ENCODE assay signal across 25 cellular contexts in genomic region chr10:110753462-110753861, GRCh38.
DNase-seq lines count a peak whose midpoint lies in the region; ATAC-seq, FAIRE-seq and TF ChIP-seq lines count a peak whose summit lies in the region.
"Had no signal": no experiment of that assay in that cellular context is flagged by ENCODE, and none has a peak within 500 bp of the region (broad histone marks: within the 10 kb centered on the region; RNA-seq: fewer than 3 reads in every experiment).

No MANE protein-coding gene starts in this region.

- H4K5ac ChIP-seq in H1 (ENCODE audit: insufficient read length, low read depth, low read length), result no peak overlapping the region

- H2AFZ ChIP-seq in H1 (ENCODE audit: low read length), result no peak overlapping the region

- FAIRE-seq in H1 (lab: Jason Lieb, UNC) (no peak), kidney (lab: Jason Lieb, UNC) (no peak)

- H3K4me2 ChIP-seq in H1 (ENCODE audit: insufficient read depth in 1 of 2, low read depth in 2 of 2, low read length in 2 of 2), result no peak overlapping the region

- no peak overlapping the region for H3K4me3 Mint-ChIP-seq in activated CD8-positive, alpha-beta T cell treated with anti-CD3 and anti-CD28 coated beads for 36 hours
- H3K4me3 Mint-ChIP-seq in activated CD8-positive, alpha-beta T cell treated with anti-CD3 and anti-CD28 coated beads, Interleukin-2, amount 10 ng/mL, durations not matched to agents 7 days and 5 days, result no peak overlapping the region
- H3K4me3 Mint-ChIP-seq in stimulated activated naive CD8-positive, alpha-beta T cell treated with anti-CD3 and anti-CD28 coated beads, Interleukin-15, Interleukin-2, amounts not matched to agents 100 ng/mL and 50 ng/mL, for 24 hours, result no peak overlapping the region
- H3K4me3 Mint-ChIP-seq in stimulated activated naive CD8-positive, alpha-beta T cell treated with anti-CD3 and anti-CD28 coated beads, Interleukin-15, amount 100 ng/mL, for 72 hours, result peak overlapping the region; percentile 38 to 43

- no peak overlapping the region for H3K56ac ChIP-seq in H1 (replicated peaks; ENCODE audit: insufficient read length, low read depth, low read length)

- intact Hi-C loops in activated CD8-positive, alpha-beta T cell treated with anti-CD3 and anti-CD28 coated beads for 36 hours (cut with micrococcal nuclease), result no loop called here
- intact Hi-C loops in kidney (cut with DNase I), result no loop called here

- H3K9ac ChIP-seq in H1 (replicated peaks in 1 of 4; ENCODE audit: extremely low read depth in 1 of 4, low read depth in 3 of 4, low read length in 3 of 4) (no peak overlapping the region), kidney (ENCODE audit: low read length in 2 of 2) (no peak overlapping the region)

- TF ChIP-seq RAD21 in H1 (IDR thresholded peaks at IDR 0.05 in 1 of 2, conservative IDR thresholded peaks at IDR 0.05 in 1 of 2; ENCODE audit: low read depth in 2 of 2, low read length in 2 of 2), result no peak

- peaks cover 21% of the 10 kb centered on the region for H3K36me3 Mint-ChIP-seq in activated CD8-positive, alpha-beta T cell treated with anti-CD3 and anti-CD28 coated beads for 36 hours (ENCODE audit: low read depth)
- peaks cover 15% of the 10 kb centered on the region for H3K36me3 Mint-ChIP-seq in activated CD8-positive, alpha-beta T cell treated with anti-CD3 and anti-CD28 coated beads, Interleukin-2, amount 10 ng/mL, durations not matched to agents 7 days and 5 days (ENCODE audit: low read depth)
- peaks cover 21% of the 10 kb centered on the region for H3K36me3 Mint-ChIP-seq in stimulated activated naive CD8-positive, alpha-beta T cell treated with anti-CD3 and anti-CD28 coated beads, Interleukin-15, Interleukin-2, amounts not matched to agents 100 ng/mL and 50 ng/mL, for 24 hours (ENCODE audit: low read depth)

- H2BK15ac ChIP-seq in H1 (ENCODE audit: low read length), result no peak overlapping the region

- CTCF ChIA-PET in activated CD8-positive, alpha-beta T cell treated with anti-CD3 and anti-CD28 coated beads for 36 hours (lab: Charles Lee), result interaction anchor here (1.2 to 1.6 kb wide), 3 partner anchors 15 to 166 kb away, joined by 3 read pairs; partner anchors contain the start of genes BBIP1 and SHOC2
- CTCF ChIA-PET in activated CD8-positive, alpha-beta T cell treated with anti-CD3 and anti-CD28 coated beads, Interleukin-2, amount 10 ng/mL, durations not matched to agents 7 days and 5 days (lab: Charles Lee), result interaction anchor here (0.7 to 1.2 kb wide), 2 partner anchors 21 to 165 kb away, joined by 3 read pairs; no protein-coding TSS in a partner anchor
- CTCF ChIA-PET in H1 (lab: Charles Lee; ENCODE audit: partially characterized antibody), result interaction anchor here (1.0 to 1.5 kb wide), 2 partner anchors 12 to 874 kb away, joined by 3 read pairs; no protein-coding TSS in a partner anchor

- H3K4me1 ChIP-seq in H1 (replicated peaks in 1 of 4; ENCODE audit: control insufficient read depth in 3 of 4, insufficient read depth in 4 of 4, low read length in 3 of 4), result no peaks in the 10 kb centered on the region
- H3K4me1 ChIP-seq in kidney (ENCODE audit: control insufficient read depth in 1 of 2, insufficient read depth in 1 of 2, low read depth in 1 of 2, low read length in 2 of 2), result no peaks in the 10 kb centered on the region

- H2AK5ac ChIP-seq in H1 (ENCODE audit: low read depth, low read length), result no peak overlapping the region

- H3K27me3 ChIP-seq in H1 (replicated peaks in 1 of 4; ENCODE audit: control insufficient read depth in 3 of 4, extremely low read depth in 1 of 4, insufficient read depth in 3 of 4, low read length in 3 of 4), result no peaks in the 10 kb centered on the region
- H3K27me3 ChIP-seq: MG63 had no signal

- TF ChIP-seq EP300 in H1 (IDR thresholded peaks at IDR 0.05; ENCODE audit: borderline replicate concordance in 1 of 2, low read depth in 2 of 2, low read length in 2 of 2), result no peak

- H3K4ac ChIP-seq in H1 (replicated peaks; ENCODE audit: insufficient read length, low read depth, low read length), result no peak overlapping the region

- H3K79me1 ChIP-seq in H1 (ENCODE audit: low read depth, low read length), result no peaks in the 10 kb centered on the region

- H3K23ac ChIP-seq in H1 (ENCODE audit: insufficient read length), result no peak overlapping the region

- H4K91ac ChIP-seq in H1 (replicated peaks; ENCODE audit: insufficient read length, low read length), result no peak overlapping the region

- WGBS in H1 (ENCODE audit: extremely low coverage in 1 of 2, insufficient coverage in 1 of 2, insufficient read length in 1 of 2, insufficient replicate concordance in 2 of 2, low coverage in 1 of 2, low lambda C conversion rate in 2 of 2, missing lambda C conversion rate in 1 of 2), 2 experiments, result 86% methylated on average over 4 of the region's 4 CpGs; no CpG with 5 or more reads in 1 of the 2 experiments

- TF ChIP-seq CTCF in activated CD8-positive, alpha-beta T cell treated with anti-CD3 and anti-CD28 coated beads for 36 hours (IDR thresholded peaks at IDR 0.05), result no peak
- no peak for TF ChIP-seq CTCF in H1 (IDR thresholded peaks at IDR 0.05; ENCODE audit: control extremely low read depth in 1 of 3, insufficient read depth in 1 of 3, low read depth in 1 of 3, low read length in 3 of 3)
- no peak for TF ChIP-seq CTCF in kidney (IDR thresholded peaks at IDR 0.05; ENCODE audit: borderline replicate concordance, extremely low read depth, insufficient read depth)

- TF ChIP-seq POLR2A in H1 (IDR thresholded peaks at IDR 0.05; ENCODE audit: control extremely low read depth in 1 of 2, low read depth in 2 of 2, low read length in 2 of 2), result no peak

- H3K27ac Mint-ChIP-seq in activated CD8-positive, alpha-beta T cell treated with anti-CD3 and anti-CD28 coated beads for 36 hours, result peak overlapping the region; percentile 63
- no peak overlapping the region for H3K27ac Mint-ChIP-seq in activated CD8-positive, alpha-beta T cell treated with anti-CD3 and anti-CD28 coated beads, Interleukin-2, amount 10 ng/mL, durations not matched to agents 7 days and 5 days
- H3K27ac Mint-ChIP-seq in stimulated activated naive CD8-positive, alpha-beta T cell treated with anti-CD3 and anti-CD28 coated beads, Interleukin-15, Interleukin-2, amounts not matched to agents 100 ng/mL and 50 ng/mL, for 24 hours, result peak overlapping the region; percentile 83
- peak overlapping the region; percentile 81 to 95 for H3K27ac Mint-ChIP-seq in stimulated activated naive CD8-positive, alpha-beta T cell treated with anti-CD3 and anti-CD28 coated beads, Interleukin-15, amount 100 ng/mL, for 72 hours

- H3K4me1 Mint-ChIP-seq in activated CD8-positive, alpha-beta T cell treated with anti-CD3 and anti-CD28 coated beads for 36 hours (ENCODE audit: low read depth), result peaks cover 61% of the 10 kb centered on the region
- H3K4me1 Mint-ChIP-seq in activated CD8-positive, alpha-beta T cell treated with anti-CD3 and anti-CD28 coated beads, Interleukin-2, amount 10 ng/mL, durations not matched to agents 7 days and 5 days (ENCODE audit: low read depth), result peaks cover 43% of the 10 kb centered on the region
- peaks cover 62% of the 10 kb centered on the region for H3K4me1 Mint-ChIP-seq in stimulated activated naive CD8-positive, alpha-beta T cell treated with anti-CD3 and anti-CD28 coated beads, Interleukin-15, Interleukin-2, amounts not matched to agents 100 ng/mL and 50 ng/mL, for 24 hours (ENCODE audit: low read depth)
- peaks cover 71% of the 10 kb centered on the region for H3K4me1 Mint-ChIP-seq in stimulated activated naive CD8-positive, alpha-beta T cell treated with anti-CD3 and anti-CD28 coated beads, Interleukin-15, amount 100 ng/mL, for 72 hours

- no peaks in the 10 kb centered on the region for H3K36me3 ChIP-seq in H1 (ENCODE audit: control insufficient read depth in 2 of 4, insufficient read depth in 4 of 4, low read length in 3 of 4)
- no peaks in the 10 kb centered on the region for H3K36me3 ChIP-seq in kidney (ENCODE audit: control insufficient read depth in 1 of 2, insufficient read depth in 2 of 2, low read length in 2 of 2)
- H3K36me3 ChIP-seq: MG63 had no signal

- H3K9me3 Mint-ChIP-seq in activated CD8-positive, alpha-beta T cell treated with anti-CD3 and anti-CD28 coated beads for 36 hours, result peaks cover 24% of the 10 kb centered on the region
- peaks cover 13% of the 10 kb centered on the region for H3K9me3 Mint-ChIP-seq in activated CD8-positive, alpha-beta T cell treated with anti-CD3 and anti-CD28 coated beads, Interleukin-2, amount 10 ng/mL, durations not matched to agents 7 days and 5 days (ENCODE audit: insufficient read depth)
- H3K9me3 Mint-ChIP-seq in stimulated activated naive CD8-positive, alpha-beta T cell treated with anti-CD3 and anti-CD28 coated beads, Interleukin-15, Interleukin-2, amounts not matched to agents 100 ng/mL and 50 ng/mL, for 24 hours, result peaks cover 18% of the 10 kb centered on the region
- H3K9me3 Mint-ChIP-seq in stimulated activated naive CD8-positive, alpha-beta T cell treated with anti-CD3 and anti-CD28 coated beads, Interleukin-15, amount 100 ng/mL, for 72 hours, result peaks cover 24 to 31% of the 10 kb centered on the region in 2 donors

- no peaks in the 10 kb centered on the region for H3K23me2 ChIP-seq in H1 (ENCODE audit: low read depth, low read length)

- H3K9me3 ChIP-seq in H1 (ENCODE audit: insufficient read depth in 2 of 2, low read depth in 1 of 2, low read length in 1 of 2) (peaks cover 2 to 5% of the 10 kb centered on the region in 2 experiments; a peak in 3 of 4 replicates), kidney (ENCODE audit: control insufficient read depth in 1 of 2, low read length in 2 of 2) (no peaks in the 10 kb centered on the region)
- H3K9me3 ChIP-seq: MG63 had no signal

- DNase-seq in activated CD8-positive, alpha-beta T cell treated with anti-CD3 and anti-CD28 coated beads for 36 hours, result no peak
- no peak for DNase-seq in activated CD8-positive, alpha-beta T cell treated with anti-CD3 and anti-CD28 coated beads, Interleukin-2, amount 10 ng/mL, durations not matched to agents 7 days and 5 days
- DNase-seq in stimulated activated naive CD8-positive, alpha-beta T cell treated with anti-CD3 and anti-CD28 coated beads, Interleukin-15, Interleukin-2, amounts not matched to agents 100 U/mL and 50 U/mL, for 24 hours, result no peak
- no peak for DNase-seq in H1 (ENCODE audit: low read depth in 1 of 2, low spot score in 2 of 2)
- DNase-seq in stimulated activated naive CD8-positive, alpha-beta T cell treated with anti-CD3 and anti-CD28 coated beads, Interleukin-15, amount 100 ng/mL, for 72 hours, result peak in 1 of 2 donors; percentile 30
- DNase-seq in kidney, result no peak
- no peak for DNase-seq in RPMI8226
- DNase-seq: 8988T; ACHN; GOT3; HCEC 1CT; IMR-90; KG1; MG63; NCI-H1105 treated with DMSO at 0.1 percent for 48 hours; NCI-H146; NCI-H1930; NCI-H2107; NCI-H446 treated with DMSO at 0.1 percent for 48 hours; NCI-H526; NCI-H82; NK-92 treated with Interleukin-12 subunit alpha and Interleukin-12 subunit beta, amount 100 ng/mL, for 24 hours; PC-3 had no signal

- H3K27ac ChIP-seq in H1 (ENCODE audit: low read depth, low read length) (no peak overlapping the region), kidney (ENCODE audit: low read depth in 2 of 2, low read length in 2 of 2) (no peak overlapping the region)

- no peak overlapping the region for H3K14ac ChIP-seq in H1 (ENCODE audit: insufficient read length)

- no peak overlapping the region for H2BK5ac ChIP-seq in H1 (ENCODE audit: low read depth, low read length)

- H3K27me3 Mint-ChIP-seq in activated CD8-positive, alpha-beta T cell treated with anti-CD3 and anti-CD28 coated beads for 36 hours, result no peaks in the 10 kb centered on the region
- H3K27me3 Mint-ChIP-seq in activated CD8-positive, alpha-beta T cell treated with anti-CD3 and anti-CD28 coated beads, Interleukin-2, amount 10 ng/mL, durations not matched to agents 7 days and 5 days (ENCODE audit: low read depth), result no peaks in the 10 kb centered on the region
- H3K27me3 Mint-ChIP-seq in stimulated activated naive CD8-positive, alpha-beta T cell treated with anti-CD3 and anti-CD28 coated beads, Interleukin-15, Interleukin-2, amounts not matched to agents 100 ng/mL and 50 ng/mL, for 24 hours, result peaks cover 4% of the 10 kb centered on the region
- no peaks in the 10 kb centered on the region for H3K27me3 Mint-ChIP-seq in stimulated activated naive CD8-positive, alpha-beta T cell treated with anti-CD3 and anti-CD28 coated beads, Interleukin-15, amount 100 ng/mL, for 72 hours

- no peak overlapping the region for H4K8ac ChIP-seq in H1 (ENCODE audit: extremely low read depth, insufficient read depth, low read length)

- no peaks in the 10 kb centered on the region for H3K79me2 ChIP-seq in H1 (ENCODE audit: control insufficient read depth in 1 of 2, insufficient read depth in 2 of 2, low read length in 2 of 2)

- H3K4me3 ChIP-seq in H1 (ENCODE audit: extremely low read depth in 1 of 4, insufficient read depth in 2 of 4, low read depth in 3 of 4, low read length in 4 of 4) (no peak overlapping the region), kidney (ENCODE audit: low read length in 2 of 2) (no peak overlapping the region)
- H3K4me3 ChIP-seq: MG63 had no signal

- no peak overlapping the region for H2BK20ac ChIP-seq in H1 (ENCODE audit: low read length)

- H2BK120ac ChIP-seq in H1 (replicated peaks; ENCODE audit: low read depth, low read length), result no peak overlapping the region

- H4K20me1 ChIP-seq in H1 (replicated peaks in 1 of 2; ENCODE audit: control insufficient read depth in 1 of 2, insufficient read depth in 2 of 2, low read length in 2 of 2), result no peaks in the 10 kb centered on the region

- H2BK12ac ChIP-seq in H1 (ENCODE audit: low read depth, low read length), result no peak overlapping the region

- POLR2A ChIA-PET in activated CD8-positive, alpha-beta T cell treated with anti-CD3 and anti-CD28 coated beads for 36 hours (lab: Charles Lee), result interaction anchor here (0.9 to 1.0 kb wide), 2 partner anchors 12 to 157 kb away, joined by 3 to 5 read pairs; no protein-coding TSS in a partner anchor
- POLR2A ChIA-PET in activated CD8-positive, alpha-beta T cell treated with anti-CD3 and anti-CD28 coated beads, Interleukin-2, amount 10 ng/mL, durations not matched to agents 7 days and 5 days (lab: Charles Lee), result no interaction called here
- POLR2A ChIA-PET in H1 (lab: Charles Lee; ENCODE audit: partially characterized antibody), result no interaction called here

- ATAC-seq in activated CD8-positive, alpha-beta T cell treated with anti-CD3 and anti-CD28 coated beads for 36 hours, result no peak
- no peak for ATAC-seq in activated CD8-positive, alpha-beta T cell treated with anti-CD3 and anti-CD28 coated beads, Interleukin-2, amount 10 ng/mL, durations not matched to agents 7 days and 5 days
- no peak for ATAC-seq in stimulated activated naive CD8-positive, alpha-beta T cell treated with anti-CD3 and anti-CD28 coated beads, Interleukin-15, Interleukin-2, amounts not matched to agents 100 U/mL and 50 U/mL, for 24 hours
- ATAC-seq in stimulated activated naive CD8-positive, alpha-beta T cell treated with anti-CD3 and anti-CD28 coated beads, Interleukin-15, amount 100 ng/mL, for 72 hours, result no peak
- ATAC-seq: PC-3, Right ventricle myocardium inferior had no signal

- no peak overlapping the region for H3K18ac ChIP-seq in H1 (ENCODE audit: extremely low read depth, low read length)

Comparison
In these comparisons a context has a peak if more than half of its experiments do, and no peak if none do; other contexts are left out.
1. H3K4me3 Mint-ChIP-seq: peak in stimulated activated naive CD8-positive, alpha-beta T cell treated with anti-CD3 and anti-CD28 coated beads, Interleukin-15, amount 100 ng/mL, for 72 hours (2 of 2); none in activated CD8-positive, alpha-beta T cell treated with anti-CD3 and anti-CD28 coated beads for 36 hours (single experiment), activated CD8-positive, alpha-beta T cell treated with anti-CD3 and anti-CD28 coated beads, Interleukin-2, amount 10 ng/mL, durations not matched to agents 7 days and 5 days (single experiment) and stimulated activated naive CD8-positive, alpha-beta T cell treated with anti-CD3 and anti-CD28 coated beads, Interleukin-15, Interleukin-2, amounts not matched to agents 100 ng/mL and 50 ng/mL, for 24 hours (single experiment).